In the genomic region with DNA sequence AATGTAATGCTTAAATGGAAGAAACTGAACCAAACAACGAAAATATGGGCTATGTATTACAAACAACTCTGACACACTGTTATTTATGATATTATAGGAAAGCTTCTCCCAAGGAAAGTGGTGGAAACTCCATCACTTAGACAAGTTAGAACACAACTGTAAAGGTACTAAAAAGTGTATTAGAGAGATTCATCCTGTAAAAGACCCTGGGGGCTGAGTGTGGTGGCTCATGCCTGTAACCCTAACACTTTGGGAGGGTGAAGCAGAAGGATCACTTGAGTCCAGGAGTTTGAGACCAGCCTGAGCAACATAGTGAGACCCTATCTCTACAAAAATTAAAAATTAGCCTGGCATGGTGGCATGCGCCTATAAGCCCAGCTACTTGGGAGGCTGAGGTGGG, we compare ENCODE assay signal across 29 cellular contexts. TPM values are rescaled to one million over a fixed set of nuclear protein-coding genes. Genes with fewer than 3 reads are reported as not detected.
"Had no signal": no experiment of that assay in that cellular context is flagged by ENCODE, and none has a peak within 500 bp of the region (broad histone marks: within the 10 kb centered on the region; RNA-seq: fewer than 3 reads in every experiment).

No MANE protein-coding gene starts in this region.

- H3K4me3 Mint-ChIP-seq: stimulated activated effector memory CD8-positive, alpha-beta T cell treated with anti-CD3 and anti-CD28 coated beads, Interleukin-12 subunit alpha, Interleukin-12 subunit beta, amount 100 ng/mL, for 72 hours; stimulated activated memory B cell treated with anti-CD40 and anti-IgM and Interleukin-4, amounts not matched to agents 10 μg/mL and 1 μg/mL and 100 μg/mL, for 72 hours; stimulated activated naive B cell treated with anti-CD40 and anti-IgM and Interleukin-4, amounts not matched to agents 10 μg/mL and 1 μg/mL and 100 μg/mL, for 72 hours; stimulated activated naive CD8-positive, alpha-beta T cell treated with anti-CD3 and anti-CD28 coated beads, Interleukin-15, amount 100 ng/mL, for 72 hours; stimulated activated naive CD8-positive, alpha-beta T cell treated with anti-CD3 and anti-CD28 coated beads, Interleukin-15, Interleukin-2, amounts not matched to agents 100 ng/mL and 50 ng/mL, for 24 hours; type B pancreatic cell had no signal

- H3K9me3 ChIP-seq: stomach, suprapubic skin, testis, thyroid gland, tibial artery, tibial nerve, transverse colon, upper lobe of left lung, upper lobe of right lung, uterus, vagina had no signal

- H3K27me3 ChIP-seq: stomach, suprapubic skin, testis, thyroid gland, tibial artery, tibial nerve, transverse colon, upper lobe of left lung, upper lobe of right lung, uterus, vagina had no signal

- H3K4me3 ChIP-seq: stomach, suprapubic skin, testis, thoracic aorta, thyroid gland, tibial artery, tibial nerve, transverse colon, upper lobe of left lung, upper lobe of right lung, uterus, vagina had no signal

- H3K27me3 Mint-ChIP-seq: stimulated activated memory B cell treated with anti-CD40 and anti-IgM and Interleukin-4, amounts not matched to agents 10 μg/mL and 1 μg/mL and 100 μg/mL, for 72 hours; stimulated activated naive B cell treated with anti-CD40 and anti-IgM and Interleukin-4, amounts not matched to agents 10 μg/mL and 1 μg/mL and 100 μg/mL, for 72 hours; stimulated activated naive CD8-positive, alpha-beta T cell treated with anti-CD3 and anti-CD28 coated beads, Interleukin-15, amount 100 ng/mL, for 72 hours; stimulated activated naive CD8-positive, alpha-beta T cell treated with anti-CD3 and anti-CD28 coated beads, Interleukin-15, Interleukin-2, amounts not matched to agents 100 ng/mL and 50 ng/mL, for 24 hours; type B pancreatic cell had no signal

- DNase-seq: stimulated activated CD4-positive, alpha-beta T cell treated with anti-CD3 and anti-CD28 coated beads, Interleukin-2, amount 100 ng/mL, for 48 hours; stimulated activated CD4-positive, alpha-beta T cell treated with anti-CD3 and anti-CD28 coated beads, Interleukin-4, amount 100 ng/mL, for 1 hour; stimulated activated CD4-positive, alpha-beta T cell treated with anti-CD3 and anti-CD28 coated beads, Interleukin-4, amount 100 ng/mL, for 24 hours; stimulated activated CD4-positive, alpha-beta T cell treated with anti-CD3 and anti-CD28 coated beads, Interleukin-4, amount 100 ng/mL, for 4 hours; stimulated activated CD8-positive, alpha-beta memory T cell treated with anti-CD3 and anti-CD28 coated beads, Interleukin-4, amount 100 ng/mL, for 48 hours; stimulated activated naive B cell treated with anti-CD40 and anti-IgM and Interleukin-4, amounts not matched to agents 10 μg/mL and 1 μg/mL and 100 μg/mL, for 72 hours; stimulated activated naive CD4-positive, alpha-beta T cell; stimulated activated naive CD4-positive, alpha-beta T cell treated with Interleukin-2 at 50 U/mL for 16 hours; stimulated activated naive CD8-positive, alpha-beta T cell treated with anti-CD3 and anti-CD28 coated beads, Interleukin-15, amount 100 ng/mL, for 72 hours; stimulated activated naive CD8-positive, alpha-beta T cell treated with anti-CD3 and anti-CD28 coated beads, Interleukin-15, Interleukin-2, amounts not matched to agents 100 U/mL and 50 U/mL, for 24 hours; stomach; substantia nigra; testis; thyroid gland; tibial artery; transverse colon; upper lobe of left lung; upper lobe of right lung; uterus had no signal

- ATAC-seq: stimulated activated effector memory CD8-positive, alpha-beta T cell treated with anti-CD3 and anti-CD28 coated beads, Interleukin-12 subunit alpha, Interleukin-12 subunit beta, amount 100 ng/mL, for 72 hours; stimulated activated memory B cell treated with anti-CD40 and anti-IgM and Interleukin-4, amounts not matched to agents 10 μg/mL and 1 μg/mL and 100 μg/mL, for 72 hours; stimulated activated naive B cell treated with anti-CD40 and anti-IgM and Interleukin-4, amounts not matched to agents 10 μg/mL and 1 μg/mL and 100 μg/mL, for 72 hours; stimulated activated naive CD8-positive, alpha-beta T cell treated with anti-CD3 and anti-CD28 coated beads, Interleukin-15, amount 100 ng/mL, for 72 hours; stimulated activated naive CD8-positive, alpha-beta T cell treated with anti-CD3 and anti-CD28 coated beads, Interleukin-15, Interleukin-2, amounts not matched to agents 100 U/mL and 50 U/mL, for 24 hours; upper lobe of right lung had no signal

- H3K36me3 Mint-ChIP-seq: stimulated activated effector memory CD8-positive, alpha-beta T cell treated with anti-CD3 and anti-CD28 coated beads, Interleukin-12 subunit alpha, Interleukin-12 subunit beta, amount 100 ng/mL, for 72 hours; stimulated activated memory B cell treated with anti-CD40 and anti-IgM and Interleukin-4, amounts not matched to agents 10 μg/mL and 1 μg/mL and 100 μg/mL, for 72 hours; stimulated activated naive B cell treated with anti-CD40 and anti-IgM and Interleukin-4, amounts not matched to agents 10 μg/mL and 1 μg/mL and 100 μg/mL, for 72 hours; type B pancreatic cell had no signal

- H3K9me3 Mint-ChIP-seq: stimulated activated effector memory CD8-positive, alpha-beta T cell treated with anti-CD3 and anti-CD28 coated beads, Interleukin-12 subunit alpha, Interleukin-12 subunit beta, amount 100 ng/mL, for 72 hours; stimulated activated memory B cell treated with anti-CD40 and anti-IgM and Interleukin-4, amounts not matched to agents 10 μg/mL and 1 μg/mL and 100 μg/mL, for 72 hours; stimulated activated naive B cell treated with anti-CD40 and anti-IgM and Interleukin-4, amounts not matched to agents 10 μg/mL and 1 μg/mL and 100 μg/mL, for 72 hours; stimulated activated naive CD8-positive, alpha-beta T cell treated with anti-CD3 and anti-CD28 coated beads, Interleukin-15, amount 100 ng/mL, for 72 hours; stimulated activated naive CD8-positive, alpha-beta T cell treated with anti-CD3 and anti-CD28 coated beads, Interleukin-15, Interleukin-2, amounts not matched to agents 100 ng/mL and 50 ng/mL, for 24 hours; type B pancreatic cell had no signal

- H3K36me3 ChIP-seq: stomach, suprapubic skin, thoracic aorta, thyroid gland, tibial artery, tibial nerve, transverse colon, upper lobe of left lung, upper lobe of right lung, uterus, vagina had no signal

- H3K4me1 ChIP-seq: stomach, suprapubic skin, testis, tibial artery, tibial nerve, transverse colon, upper lobe of left lung, upper lobe of right lung, uterus, vagina had no signal

- H3K27ac Mint-ChIP-seq: stimulated activated effector memory CD8-positive, alpha-beta T cell treated with anti-CD3 and anti-CD28 coated beads, Interleukin-12 subunit alpha, Interleukin-12 subunit beta, amount 100 ng/mL, for 72 hours; stimulated activated memory B cell treated with anti-CD40 and anti-IgM and Interleukin-4, amounts not matched to agents 10 μg/mL and 1 μg/mL and 100 μg/mL, for 72 hours; stimulated activated naive B cell treated with anti-CD40 and anti-IgM and Interleukin-4, amounts not matched to agents 10 μg/mL and 1 μg/mL and 100 μg/mL, for 72 hours; stimulated activated naive CD8-positive, alpha-beta T cell treated with anti-CD3 and anti-CD28 coated beads, Interleukin-15, amount 100 ng/mL, for 72 hours; stimulated activated naive CD8-positive, alpha-beta T cell treated with anti-CD3 and anti-CD28 coated beads, Interleukin-15, Interleukin-2, amounts not matched to agents 100 ng/mL and 50 ng/mL, for 24 hours; type B pancreatic cell had no signal

- FAIRE-seq: urothelium cell line had no signal

- H3K4me1 Mint-ChIP-seq: stimulated activated effector memory CD8-positive, alpha-beta T cell treated with anti-CD3 and anti-CD28 coated beads, Interleukin-12 subunit alpha, Interleukin-12 subunit beta, amount 100 ng/mL, for 72 hours; stimulated activated memory B cell treated with anti-CD40 and anti-IgM and Interleukin-4, amounts not matched to agents 10 μg/mL and 1 μg/mL and 100 μg/mL, for 72 hours; stimulated activated naive B cell treated with anti-CD40 and anti-IgM and Interleukin-4, amounts not matched to agents 10 μg/mL and 1 μg/mL and 100 μg/mL, for 72 hours; stimulated activated naive CD8-positive, alpha-beta T cell treated with anti-CD3 and anti-CD28 coated beads, Interleukin-15, amount 100 ng/mL, for 72 hours had no signal

- H3K27ac ChIP-seq: stomach, suprapubic skin, testis, thoracic aorta, thyroid gland, tibial artery, tibial nerve, transverse colon, upper lobe of left lung, upper lobe of right lung, uterus, vagina had no signal

RNA-seq across cellular contexts. Expression of gene RBP7, which starts 28.3 kb away (rescaled TPM):
- total RNA-seq: temporal lobe had no signal
